25 cellular contexts compared by ENCODE assay signal in the genomic region with DNA sequence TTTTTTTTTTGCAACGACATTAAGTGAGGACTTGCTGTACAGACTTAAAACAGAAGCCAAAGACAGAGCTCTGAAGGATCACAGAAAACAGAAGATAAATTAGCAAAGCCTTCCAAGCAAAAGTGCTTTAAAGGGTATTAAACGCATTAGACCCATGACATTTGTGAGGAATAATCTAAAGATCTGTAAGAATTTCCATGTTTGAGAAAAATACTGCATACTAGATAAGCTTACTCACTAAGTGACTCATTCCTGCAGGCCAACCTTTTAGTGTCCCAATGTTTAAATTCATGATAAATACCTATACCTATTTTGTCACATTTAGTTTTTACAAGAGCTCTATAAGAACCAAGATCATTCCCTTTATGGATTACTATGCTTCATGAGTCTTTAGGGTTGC. TPM values are rescaled to one million over a fixed set of nuclear protein-coding genes. Genes with fewer than 3 reads are reported as not detected.
DNase-seq lines count a peak whose midpoint lies in the region; ATAC-seq, FAIRE-seq and TF ChIP-seq lines count a peak whose summit lies in the region.
"Had no signal": no experiment of that assay in that cellular context is flagged by ENCODE, and none has a peak within 500 bp of the region (broad histone marks: within the 10 kb centered on the region; RNA-seq: fewer than 3 reads in every experiment).

No MANE protein-coding gene starts in this region.

- no peak for TF ChIP-seq POLR2A in IMR-90 (IDR thresholded peaks at IDR 0.05; ENCODE audit: low read depth, low read length)
- no peak for TF ChIP-seq POLR2A in vagina (IDR thresholded peaks at IDR 0.05)
- no peak for TF ChIP-seq POLR2A in tibial nerve (IDR thresholded peaks at IDR 0.05)

- H2BK20ac ChIP-seq in IMR-90 (ENCODE audit: low read depth, low read length) (peak overlapping the region; percentile 7; the same call in 1 of the 2 replicates), H9 (ENCODE audit: low read depth, low read length, poor library complexity, severe bottlenecking) (no peak overlapping the region)

- FAIRE-seq in bronchial epithelial cell (lab: Jason Lieb, UNC): no peak
- FAIRE-seq: GM18507, H1 had no signal

- no peak overlapping the region for H2AK9ac ChIP-seq in IMR-90 (replicated peaks; ENCODE audit: low read depth, low read length, poor library complexity)

- no peak overlapping the region for H3K56ac ChIP-seq in IMR-90 (ENCODE audit: extremely low read depth, insufficient read depth, low read length)
- no peak overlapping the region for H3K56ac ChIP-seq in H9 (ENCODE audit: insufficient read length, low read depth, low read length)

- H2BK120ac ChIP-seq in IMR-90 (ENCODE audit: low read depth, low read length) (no peak overlapping the region), H9 (ENCODE audit: low read depth, low read length, poor library complexity, severe bottlenecking) (no peak overlapping the region)

- H3K14ac ChIP-seq in IMR-90 (replicated peaks; ENCODE audit: low read depth, low read length): no peak overlapping the region
- H3K14ac ChIP-seq in H9 (ENCODE audit: insufficient read depth, low read length): no peak overlapping the region

- intact Hi-C loops in IMR-90 (cut with micrococcal nuclease) (no loop called here), vagina (cut with DNase I) (no loop called here)

- H4K91ac ChIP-seq in IMR-90 (ENCODE audit: insufficient read depth, low read depth, low read length) (no peak overlapping the region), H9 (ENCODE audit: insufficient read length, low read depth, low read length) (no peak overlapping the region)

- no peak for TF ChIP-seq RAD21 in IMR-90 (IDR thresholded peaks at IDR 0.05; ENCODE audit: low read length)

- H3K36me3 Mint-ChIP-seq in nephron progenitor cell (ENCODE audit: low read depth) (peaks cover 74% of the 10 kb centered on the region), endothelial cell (ENCODE audit: low read depth, unreplicated experiment) (peaks cover 22% of the 10 kb centered on the region), H9 (ENCODE audit: insufficient read depth in 1 of 3, low read depth in 3 of 3) (peaks cover 30 to 83% (median 75%) of the 10 kb centered on the region in 3 experiments; a peak in 6 of 7 replicates)
- H3K36me3 Mint-ChIP-seq: CD14-positive monocyte, naive B cell had no signal

- peak; percentile 44 for ATAC-seq in IMR-90 (ENCODE audit: low read depth)
- ATAC-seq: activated T-cell treated with anti-CD3 and anti-CD28 coated beads, Interleukin-2, amount 50 U/mL, for 4 hours had no signal

- CTCF ChIA-PET in IMR-90 (lab: Yijun Ruan, JAX): no interaction called here

- TF ChIP-seq EP300 in tibial nerve (IDR thresholded peaks at IDR 0.05): no peak

- no peak overlapping the region for H2BK15ac ChIP-seq in IMR-90 (ENCODE audit: low read depth, low read length)
- no peak overlapping the region for H2BK15ac ChIP-seq in H9 (ENCODE audit: low read depth, low read length)

- POLR2A ChIA-PET in IMR-90 (lab: Charles Lee; ENCODE audit: unreplicated experiment): no interaction called here

- peak; percentile 4 for DNase-seq in AG10803 (ENCODE audit: low read depth)
- peak; percentile 48 for DNase-seq in IMR-90
- peak; percentile 21 for DNase-seq in bronchial epithelial cell (ENCODE audit: low read depth)
- DNase-seq in nephron progenitor cell: no peak
- DNase-seq in vagina (ENCODE audit: extremely low spot score in 2 of 2): no peak
- no peak for DNase-seq in endothelial cell (ENCODE audit: low spot score)
- DNase-seq in H9: no peak
- no peak for DNase-seq in tibial nerve (ENCODE audit: low spot score in 2 of 2)
- DNase-seq: activated CD4-positive, CD25-positive, alpha-beta regulatory T cell treated with anti-CD3 and anti-CD28 coated beads, Interleukin-2, amount 50 U/mL, for 72 hours; activated CD8-positive, alpha-beta memory T cell treated with anti-CD3 and anti-CD28 coated beads for 24 hours; activated naive CD4-positive, alpha-beta T cell treated with anti-CD3 and anti-CD28 coated beads for 36 hours; activated T-cell treated with anti-CD3 and anti-CD28 coated beads, Interleukin-2, amount 50 U/mL, for 4 hours; effector CD4-positive, alpha-beta T cell; esophagus squamous epithelium; head of caudate nucleus; mesendoderm; naive B cell; NCI-H1694; ovary; stimulated activated CD8-positive, alpha-beta memory T cell treated with anti-CD3 and anti-CD28 coated beads, Interleukin-4, amount 100 ng/mL, for 48 hours had no signal

- H4K20me1 ChIP-seq in IMR-90 (ENCODE audit: insufficient read depth, low read length) (peaks cover 6% of the 10 kb centered on the region; the same call in 1 of the 2 replicates), H9 (ENCODE audit: control insufficient read depth, insufficient read depth, insufficient read length) (no peaks in the 10 kb centered on the region)

- H2AFZ ChIP-seq in IMR-90 (replicated peaks; ENCODE audit: low read length, poor library complexity) (no peak overlapping the region), H9 (ENCODE audit: low read length) (no peak overlapping the region)

- no peak overlapping the region for H3K4me3 ChIP-seq in AG10803 (ENCODE audit: low read length)
- H3K4me3 ChIP-seq in IMR-90 (ENCODE audit: insufficient read depth, low read depth, low read length): no peak overlapping the region
- no peak overlapping the region for H3K4me3 ChIP-seq in bronchial epithelial cell (ENCODE audit: low read depth, low read length)
- no peak overlapping the region for H3K4me3 ChIP-seq in vagina
- H3K4me3 ChIP-seq in tibial nerve: no peak overlapping the region
- H3K4me3 ChIP-seq: ascending aorta, esophagus squamous epithelium, ovary had no signal

- WGBS in IMR-90 (ENCODE audit: extremely low coverage in 2 of 2, insufficient read length in 1 of 2), 2 experiments: no CpG with 5 or more reads among the region's 2 CpGs
- WGBS in H9 (ENCODE audit: extremely low coverage, insufficient read length, low lambda C conversion rate): no CpG with 5 or more reads among the region's 2 CpGs
- 73 to 88% methylated on average over 2 of the region's 2 CpGs for WGBS in tibial nerve, 2 donors

- no peaks in the 10 kb centered on the region for H3K27me3 Mint-ChIP-seq in nephron progenitor cell (ENCODE audit: low read depth, poor library complexity)
- no peaks in the 10 kb centered on the region for H3K27me3 Mint-ChIP-seq in endothelial cell (ENCODE audit: unreplicated experiment)
- H3K27me3 Mint-ChIP-seq in H9 (ENCODE audit: low read depth): no peaks in the 10 kb centered on the region
- H3K27me3 Mint-ChIP-seq: type B pancreatic cell had no signal

- H3K36me3 ChIP-seq in IMR-90 (ENCODE audit: control insufficient read depth, insufficient read depth, low read length) (peaks cover 22% of the 10 kb centered on the region), bronchial epithelial cell (ENCODE audit: control insufficient read depth, insufficient read depth, low read length) (no peaks in the 10 kb centered on the region), vagina (no peaks in the 10 kb centered on the region), tibial nerve (peaks cover 0 to 6% (median 0%) of the 10 kb centered on the region in 3 donors)
- H3K36me3 ChIP-seq: ovary had no signal

- H3K23ac ChIP-seq in IMR-90 (ENCODE audit: low read depth, low read length) (no peak overlapping the region), H9 (ENCODE audit: insufficient read length, low read depth, low read length) (no peak overlapping the region)

- no peaks in the 10 kb centered on the region; the same call in none of the 2 replicates for H3K9me1 ChIP-seq in IMR-90 (ENCODE audit: insufficient read depth, low read length)

- H3K4me1 ChIP-seq in IMR-90 (ENCODE audit: control insufficient read depth, insufficient read depth, low read length): peaks cover 6% of the 10 kb centered on the region; the same call in 1 of the 2 replicates
- H3K4me1 ChIP-seq in vagina: no peaks in the 10 kb centered on the region
- no peaks in the 10 kb centered on the region for H3K4me1 ChIP-seq in H9 (ENCODE audit: insufficient read depth, low read length)
- H3K4me1 ChIP-seq in tibial nerve: no peaks in the 10 kb centered on the region
- H3K4me1 ChIP-seq: ascending aorta, esophagus squamous epithelium had no signal

- H2AK5ac ChIP-seq in IMR-90 (ENCODE audit: low read depth, low read length) (no peak overlapping the region), H9 (ENCODE audit: insufficient read length, low read length) (no peak overlapping the region)

- H4K5ac ChIP-seq in IMR-90 (ENCODE audit: low read depth, low read length): no peak overlapping the region
- H4K5ac ChIP-seq in H9 (ENCODE audit: insufficient read length, low read depth, low read length): no peak overlapping the region

- no peak overlapping the region for H3T11ph ChIP-seq in H9 (ENCODE audit: low read length)

- H3K27ac Mint-ChIP-seq in nephron progenitor cell (peak overlapping the region; percentile 7), endothelial cell (ENCODE audit: unreplicated experiment) (no peak overlapping the region), H9 (no peak overlapping the region)
- H3K27ac Mint-ChIP-seq: activated naive CD4-positive, alpha-beta T cell treated with anti-CD3 and anti-CD28 coated beads for 36 hours; CD14-positive monocyte; naive B cell; type B pancreatic cell had no signal

- TF ChIP-seq CTCF in AG10803 (conservative IDR thresholded peaks at IDR 0.05; ENCODE audit: low read length) (no peak), IMR-90 (conservative IDR thresholded peaks at IDR 0.05; ENCODE audit: low read depth, low read length) (no peak), bronchial epithelial cell (IDR thresholded peaks at IDR 0.05; ENCODE audit: insufficient read depth, low read length, severe bottlenecking) (no peak), nephron progenitor cell (IDR thresholded peaks at IDR 0.05) (no peak), vagina (IDR thresholded peaks at IDR 0.05) (no peak), endothelial cell (IDR thresholded peaks at IDR 0.05; ENCODE audit: unreplicated experiment) (no peak), H9 (conservative IDR thresholded peaks at IDR 0.05) (no peak), tibial nerve (IDR thresholded peaks at IDR 0.05) (no peak)

- H2BK5ac ChIP-seq in IMR-90 (ENCODE audit: low read depth, low read length, poor library complexity, severe bottlenecking): peak overlapping the region; percentile 69
- no peak overlapping the region for H2BK5ac ChIP-seq in H9 (ENCODE audit: insufficient read length, low read length)

- H3K18ac ChIP-seq in IMR-90 (ENCODE audit: low read depth, low read length) (peak overlapping the region; percentile 64; the same call in 1 of the 2 replicates), H9 (ENCODE audit: insufficient read length, low read depth, low read length) (no peak overlapping the region)

- H3K79me1 ChIP-seq in IMR-90 (ENCODE audit: low read depth in 1 of 2, low read length in 2 of 2) (peaks cover 2 to 18% of the 10 kb centered on the region in 2 experiments), H9 (ENCODE audit: insufficient read depth, low read depth, low read length, poor library complexity, severe bottlenecking) (no peaks in the 10 kb centered on the region)

- H3K4ac ChIP-seq in IMR-90 (ENCODE audit: low read depth, low read length) (no peak overlapping the region), H9 (ENCODE audit: low read depth, low read length) (no peak overlapping the region)

- H3K4me3 Mint-ChIP-seq in nephron progenitor cell (no peak overlapping the region), endothelial cell (ENCODE audit: unreplicated experiment) (no peak overlapping the region), H9 (no peak overlapping the region)
- H3K4me3 Mint-ChIP-seq: activated naive CD4-positive, alpha-beta T cell treated with anti-CD3 and anti-CD28 coated beads for 36 hours; activated T-cell treated with anti-CD3 and anti-CD28 coated beads, Interleukin-2, amount 50 U/mL, for 4 hours; CD14-positive monocyte; naive B cell; type B pancreatic cell had no signal

- H3K9me3 Mint-ChIP-seq in nephron progenitor cell: no peaks in the 10 kb centered on the region
- H3K9me3 Mint-ChIP-seq in endothelial cell (ENCODE audit: unreplicated experiment): no peaks in the 10 kb centered on the region
- no peaks in the 10 kb centered on the region for H3K9me3 Mint-ChIP-seq in H9
- H3K9me3 Mint-ChIP-seq: activated naive CD4-positive, alpha-beta T cell treated with anti-CD3 and anti-CD28 coated beads for 36 hours; activated T-cell treated with anti-CD3 and anti-CD28 coated beads, Interleukin-2, amount 50 U/mL, for 4 hours; CD14-positive monocyte; naive B cell; type B pancreatic cell had no signal

- no peaks in the 10 kb centered on the region for H3K23me2 ChIP-seq in H9 (ENCODE audit: insufficient read length, low read depth, low read length, poor library complexity, severe bottlenecking)

- BruUV-seq in IMR-90 (replicated peaks; lab: Mats Ljungman, UMichigan): no TSS peak

- H3K9me3 ChIP-seq in IMR-90 (ENCODE audit: control insufficient read depth, insufficient read depth, low read length) (no peaks in the 10 kb centered on the region), vagina (no peaks in the 10 kb centered on the region), H9 (ENCODE audit: control insufficient read depth, low read depth, low read length) (no peaks in the 10 kb centered on the region), tibial nerve (no peaks in the 10 kb centered on the region)
- H3K9me3 ChIP-seq: ascending aorta, esophagus squamous epithelium, ovary had no signal

- H4K8ac ChIP-seq in IMR-90 (ENCODE audit: low read depth in 2 of 2, low read length in 2 of 2) (no peak overlapping the region), H9 (replicated peaks; ENCODE audit: insufficient read length, low read depth, low read length) (no peak overlapping the region)

- no peaks in the 10 kb centered on the region for H3K4me1 Mint-ChIP-seq in nephron progenitor cell
- no peaks in the 10 kb centered on the region for H3K4me1 Mint-ChIP-seq in endothelial cell (ENCODE audit: unreplicated experiment)
- H3K4me1 Mint-ChIP-seq in H9: no peaks in the 10 kb centered on the region
- H3K4me1 Mint-ChIP-seq: CD14-positive monocyte, naive B cell had no signal

- H3K27me3 ChIP-seq in IMR-90 (ENCODE audit: control insufficient read depth, insufficient read depth, low read length) (0 out of 2 replicates have a peak, but pooled peaks cover 2% of the 10 kb centered on the region), bronchial epithelial cell (ENCODE audit: control insufficient read depth, insufficient read depth, low read length) (no peaks in the 10 kb centered on the region), vagina (no peaks in the 10 kb centered on the region), H9 (ENCODE audit: insufficient read depth, low read length) (no peaks in the 10 kb centered on the region), tibial nerve (no peaks in the 10 kb centered on the region)
- H3K27me3 ChIP-seq: ascending aorta, esophagus squamous epithelium, ovary had no signal

- H3K27ac ChIP-seq in IMR-90 (ENCODE audit: insufficient read depth, low read length): peak overlapping the region; percentile 46; the same call in 1 of the 2 replicates
- no peak overlapping the region for H3K27ac ChIP-seq in vagina
- no peak overlapping the region for H3K27ac ChIP-seq in H9 (ENCODE audit: insufficient read length, low read depth, low read length)
- no peak overlapping the region for H3K27ac ChIP-seq in tibial nerve
- H3K27ac ChIP-seq: ascending aorta, esophagus squamous epithelium, ovary had no signal

- no peaks in the 10 kb centered on the region for H3K79me2 ChIP-seq in H9 (ENCODE audit: insufficient read depth, low read length)

- no peak overlapping the region for H2BK12ac ChIP-seq in H9 (ENCODE audit: insufficient read length, low read depth, low read length)

- in situ Hi-C loops in IMR-90 (cut with MboI; ENCODE audit: low sequenced_read_pairs): no loop called here

- no peak overlapping the region for H3K9ac ChIP-seq in IMR-90 (ENCODE audit: low read depth, low read length)
- no peak overlapping the region for H3K9ac ChIP-seq in H9 (ENCODE audit: extremely low read depth, insufficient read length, low read length)

- H3K4me2 ChIP-seq in IMR-90 (ENCODE audit: low read depth, low read length) (peak overlapping the region; percentile 44; the same call in 1 of the 2 replicates), H9 (ENCODE audit: insufficient read depth, insufficient read length, low read length) (no peak overlapping the region)

- dilution Hi-C loops in IMR-90 (cut with HindIII; ENCODE audit: low sequenced_read_pairs, unreplicated experiment): no loop called here

RNA-seq across cellular contexts. Expression of gene SMARCA1, which starts 27.3 kb away (rescaled TPM):
- total RNA-seq in IMR-90 (2012; rRNA removed) (31.0 and 71.4 TPM in 2 replicates), bronchial epithelial cell (5.6 and 6.8 TPM in 2 replicates), vagina (26.8 TPM), endothelial cell (ENCODE audit: unreplicated experiment) (61.1 TPM), H9 (2021) (101 and 105 TPM in 2 replicates), tibial nerve (10 to 100 TPM; 35.7 to 42.9 (median 39.1) TPM)
- polyA plus RNA-seq in IMR-90 (2012; rRNA removed): 24.5 and 32.8 TPM in 2 replicates
- polyA plus RNA-seq in IMR-90 (2012; cell fraction: cytosol; rRNA removed): 6.7 and 8.9 TPM in 2 replicates
- 3.7 and 16.1 TPM in 2 replicates for polyA plus RNA-seq in IMR-90 (2012; cell fraction: nucleus; rRNA removed; ENCODE audit: low replicate concordance)

RNA-seq across cellular contexts. Expression of gene OCRL, which starts 44.1 kb away (rescaled TPM):
- total RNA-seq in IMR-90 (2012; rRNA removed) (18.9 and 20.6 TPM in 2 replicates), bronchial epithelial cell (18.2 and 19.6 TPM in 2 replicates), vagina (14.5 TPM), endothelial cell (ENCODE audit: unreplicated experiment) (24.2 TPM), H9 (2021) (30.1 and 31.4 TPM in 2 replicates), tibial nerve (10 to 100 TPM; 14.7 to 23.0 (median 22.6) TPM)
- polyA plus RNA-seq in IMR-90 (2012; rRNA removed): 16.3 and 19.4 TPM in 2 replicates
- 5.4 and 5.6 TPM in 2 replicates for polyA plus RNA-seq in IMR-90 (2012; cell fraction: cytosol; rRNA removed)
- polyA plus RNA-seq in IMR-90 (2012; cell fraction: nucleus; rRNA removed; ENCODE audit: low replicate concordance): 5.1 and 26.5 TPM in 2 replicates

Comparison
In these comparisons a context has a peak if more than half of its experiments do, and no peak if none do; other contexts are left out.
1. DNase-seq: peak in AG10803 (single experiment), IMR-90 (single experiment) and bronchial epithelial cell (single experiment); none in nephron progenitor cell (single experiment), vagina (0 of 2), endothelial cell (single experiment), H9 (single experiment) and tibial nerve (0 of 2).